11 cellular contexts compared by ENCODE assay signal in genomic region chr19:37903096-37903495, GRCh38. TPM values are rescaled to one million over a fixed set of nuclear protein-coding genes. Genes with fewer than 3 reads are reported as not detected.
A peak's percentile ranks its signal among the peaks of the same experiment; 100 is the strongest.
DNase-seq lines count a peak whose midpoint lies in the region; ATAC-seq lines count a peak whose summit lies in the region.
"Had no signal": no experiment of that assay in that cellular context is flagged by ENCODE, and none has a peak within 500 bp of the region (broad histone marks: within the 10 kb centered on the region; RNA-seq: fewer than 3 reads in every experiment).

No MANE protein-coding gene starts in this region.

- H3K36me3 ChIP-seq in aorta (ENCODE audit: control insufficient read depth in 1 of 2, insufficient read depth in 2 of 2, low read length in 1 of 2) = no peaks in the 10 kb centered on the region

- H3K4me1 Mint-ChIP-seq in T-cell = peaks cover 13 to 18% (median 15%) of the 10 kb centered on the region in 3 donors
- H3K4me1 Mint-ChIP-seq in naive B cell = peaks cover 20 to 40% (median 29%) of the 10 kb centered on the region in 3 donors

- peak; percentile 63 for DNase-seq in ELF-1 (ENCODE audit: low read depth, low spot score)
- DNase-seq in T-cell = no peak
- DNase-seq in naive B cell = no peak
- DNase-seq in aorta = peak; percentile 9 to 31
- no peak for DNase-seq in occipital lobe (lab: John Stamatoyannopoulos, UW)

- H3K4me3 ChIP-seq in aorta (ENCODE audit: low read length in 2 of 2) = no peak overlapping the region

- CTCF ChIA-PET in T-cell (lab: Charles Lee) = interaction anchor here in 1 of 2 donors (1.2 to 2.7 kb wide), 4 partner anchors 146 to 532 kb away, joined by 3 to 11 read pairs (median 6); partner anchors contain the start of genes FAM98C, PSMD8 and ZNF527

- ATAC-seq in T-cell (replicated peaks in 1 of 4) (no peak), naive B cell (ENCODE audit: low read depth in 2 of 2) (no peak), aorta (ENCODE audit: low FRiP score) (no peak), HG03045 (IDR thresholded peaks at IDR 0.05; ENCODE audit: unreplicated experiment) (no peak), HG02840 (IDR thresholded peaks at IDR 0.05; ENCODE audit: low FRiP score, unreplicated experiment) (no peak)

- H3K27ac ChIP-seq in aorta (ENCODE audit: low read depth in 1 of 2, low read length in 2 of 2) = no peak overlapping the region
- H3K27ac ChIP-seq: HL-60 had no signal

- no peaks in the 10 kb centered on the region for H3K27me3 ChIP-seq in aorta (ENCODE audit: control insufficient read depth in 1 of 2, insufficient read depth in 2 of 2, low read length in 1 of 2)

- H3K36me3 Mint-ChIP-seq in T-cell (no peaks in the 10 kb centered on the region), naive B cell (no peaks in the 10 kb centered on the region)

- 91 to 98% methylated on average over 2 of the region's 2 CpGs for WGBS in aorta, 2 donors

- intact Hi-C loops in aorta (cut with DNase I) = loop anchor here (5.0 to 10.0 kb wide), 4 partner anchors 192 to 432 kb away; partner anchors contain the start of genes CATSPERG (in 1 of the 2) and DPF1 (in 1 of the 2)

- no peaks in the 10 kb centered on the region for H3K9me3 ChIP-seq in aorta (ENCODE audit: control insufficient read depth, low read length)

- peaks cover 0 to 3% of the 10 kb centered on the region in 2 donors for H3K4me1 ChIP-seq in aorta (ENCODE audit: control insufficient read depth in 1 of 2, insufficient read depth in 2 of 2, low read length in 2 of 2)

- H3K27ac Mint-ChIP-seq in T-cell (peak overlapping the region; percentile 57 to 58), naive B cell (peak overlapping the region in 5 of 6 donors; percentile 10 to 96 (median 87))

- POLR2A ChIA-PET in T-cell (lab: Charles Lee) = no interaction called here

- H3K9me3 Mint-ChIP-seq in T-cell (no peaks in the 10 kb centered on the region), naive B cell (no peaks in the 10 kb centered on the region)

- H3K27me3 Mint-ChIP-seq in T-cell = no peaks in the 10 kb centered on the region
- H3K27me3 Mint-ChIP-seq in naive B cell = no peaks in the 10 kb centered on the region

- H3K4me3 Mint-ChIP-seq in T-cell = no peak overlapping the region
- H3K4me3 Mint-ChIP-seq in naive B cell = peak overlapping the region in 3 of 8 donors; percentile 47 to 82 (median 47)

RNA-seq across cellular contexts. Expression of gene WDR87, which starts 3.3 kb away (rescaled TPM):
- not detected for total RNA-seq in T-cell
- under 1 TPM in 1 of 6 donors, not detected in 5; 0.03 TPM for polyA plus RNA-seq in naive B cell (ENCODE audit: low read depth in 6 of 6)
- not detected for total RNA-seq in aorta
- not detected for polyA plus RNA-seq in aorta
- not detected for total RNA-seq in occipital lobe
- total RNA-seq: MCF 10A had no signal
- polyA plus RNA-seq: AG04450, BJ had no signal

RNA-seq across cellular contexts. Expression of gene SIPA1L3, which starts 3.9 kb away (rescaled TPM):
- 10 to 100 TPM; 26.2 to 40.6 (median 35.5) TPM for total RNA-seq in T-cell
- 10 to 100 TPM in 5 of 6 donors, 1 to 10 TPM in 1; 9.2 to 43.0 (median 19.5) TPM for polyA plus RNA-seq in naive B cell (ENCODE audit: low read depth in 6 of 6)
- total RNA-seq in aorta = 10 to 100 TPM; 17.2 to 20.9 TPM
- 1 to 10 TPM; 1.3 to 5.3 TPM for polyA plus RNA-seq in aorta
- 8.6 TPM for total RNA-seq in occipital lobe

Comparison
In these comparisons a context has a peak if more than half of its experiments do, and no peak if none do; other contexts are left out.
1. DNase-seq: peak in ELF-1 (single experiment) and aorta (2 of 2); none in T-cell (0 of 34), naive B cell (single experiment) and occipital lobe (single experiment).